In genomic region chrX:86133761-86134160, GRCh38 we compare ENCODE assay signal across 9 cellular contexts. TPM values are rescaled to one million over a fixed set of nuclear protein-coding genes. Genes with fewer than 3 reads are reported as not detected.
DNase-seq lines count a peak whose midpoint lies in the region; ATAC-seq, FAIRE-seq and TF ChIP-seq lines count a peak whose summit lies in the region.
"Had no signal": no experiment of that assay in that cellular context is flagged by ENCODE, and none has a peak within 500 bp of the region (broad histone marks: within the 10 kb centered on the region; RNA-seq: fewer than 3 reads in every experiment).

No MANE protein-coding gene starts in this region.

- H3K79me2 ChIP-seq in GM23248 (ENCODE audit: insufficient read depth): no peaks in the 10 kb centered on the region

- no peak overlapping the region for H3K4me2 ChIP-seq in GM23248 (ENCODE audit: unreplicated experiment)

- in situ Hi-C loops in GM23248 (cut with MboI): no loop called here

- no peaks in the 10 kb centered on the region for H3F3A ChIP-seq in GM23248 (ENCODE audit: insufficient read depth)

- H3K4me3 Mint-ChIP-seq in activated T-cell treated with anti-CD3 and anti-CD28 coated beads, Interleukin-2, amount 50 U/mL, for 24 hours: no peak overlapping the region
- H3K4me3 Mint-ChIP-seq: WTC11 had no signal

- intact Hi-C loops in kidney (cut with DNase I): no loop called here

- peak; percentile 99 for FAIRE-seq in kidney (lab: Jason Lieb, UNC)
- FAIRE-seq in GM12891 (lab: Jason Lieb, UNC): no peak

- no peaks in the 10 kb centered on the region for H3K9me2 ChIP-seq in GM23248 (ENCODE audit: insufficient read depth)

- no peaks in the 10 kb centered on the region for H3K4me1 ChIP-seq in GM23248 (ENCODE audit: insufficient read depth)
- H3K4me1 ChIP-seq in kidney (ENCODE audit: control insufficient read depth in 1 of 2, insufficient read depth in 1 of 2, low read depth in 1 of 2, low read length in 2 of 2): no peaks in the 10 kb centered on the region

- no peaks in the 10 kb centered on the region for H3K36me3 Mint-ChIP-seq in activated T-cell treated with anti-CD3 and anti-CD28 coated beads, Interleukin-2, amount 50 U/mL, for 24 hours (ENCODE audit: low read depth)
- H3K36me3 Mint-ChIP-seq: WTC11 had no signal

- H3K27me3 Mint-ChIP-seq in activated T-cell treated with anti-CD3 and anti-CD28 coated beads, Interleukin-2, amount 50 U/mL, for 24 hours: peaks cover 41% of the 10 kb centered on the region

- DNase-seq in GM23248 (peak; percentile 45), SW480 (ENCODE audit: low spot score) (peak; percentile 11), kidney (no peak), GM12891 (ENCODE audit: insufficient read length, low spot score) (no peak), hepatic stellate cell (ENCODE audit: low spot score) (no peak)
- DNase-seq in activated T-cell treated with anti-CD3 and anti-CD28 coated beads, Interleukin-2, amount 50 U/mL, for 24 hours: no peak

- no peak overlapping the region for H3K4me3 ChIP-seq in GM23248
- no peak overlapping the region for H3K4me3 ChIP-seq in kidney (ENCODE audit: low read length in 2 of 2)

- no peaks in the 10 kb centered on the region for H4K20me1 ChIP-seq in GM23248 (ENCODE audit: insufficient read depth)

- H3K27ac ChIP-seq in C4-2B: no peak overlapping the region
- H3K27ac ChIP-seq in GM23248: no peak overlapping the region
- no peak overlapping the region for H3K27ac ChIP-seq in kidney (ENCODE audit: low read depth in 2 of 2, low read length in 2 of 2)

- TF ChIP-seq CTCF in C4-2B (conservative IDR thresholded peaks at IDR 0.05) (peak; percentile 59), kidney (IDR thresholded peaks at IDR 0.05; ENCODE audit: borderline replicate concordance, extremely low read depth, insufficient read depth) (peak; percentile 11)

- no peak overlapping the region for H3K27ac Mint-ChIP-seq in activated T-cell treated with anti-CD3 and anti-CD28 coated beads, Interleukin-2, amount 50 U/mL, for 24 hours
- H3K27ac Mint-ChIP-seq: WTC11 had no signal

- H3K27me3 ChIP-seq in GM23248 (replicated peaks; ENCODE audit: insufficient read depth): no peaks in the 10 kb centered on the region

- WGBS in GM23248 (ENCODE audit: low coverage in 1 of 2, low lambda C conversion rate in 2 of 2, missing lambda C conversion rate in 2 of 2), 2 experiments: 0 to 1% methylated on average over 3 of the region's 3 CpGs

- H3K9me3 ChIP-seq in GM23248 (ENCODE audit: low read depth) (no peaks in the 10 kb centered on the region), kidney (ENCODE audit: control insufficient read depth in 1 of 2, low read length in 2 of 2) (no peaks in the 10 kb centered on the region)

- no peak for ATAC-seq in GM18498 (IDR thresholded peaks at IDR 0.05; ENCODE audit: unreplicated experiment)
- ATAC-seq: WTC11 had no signal

- H3K9ac ChIP-seq in GM23248 (no peak overlapping the region), kidney (ENCODE audit: low read length in 2 of 2) (no peak overlapping the region)

- H2AFZ ChIP-seq in GM23248: no peak overlapping the region

- H3K4me1 Mint-ChIP-seq in activated T-cell treated with anti-CD3 and anti-CD28 coated beads, Interleukin-2, amount 50 U/mL, for 24 hours (ENCODE audit: low read depth): peaks cover 1% of the 10 kb centered on the region

- no peaks in the 10 kb centered on the region for H3K9me3 Mint-ChIP-seq in activated T-cell treated with anti-CD3 and anti-CD28 coated beads, Interleukin-2, amount 50 U/mL, for 24 hours
- H3K9me3 Mint-ChIP-seq: WTC11 had no signal

- no peak for TF ChIP-seq POLR2A in GM12891 (IDR thresholded peaks at IDR 0.05; ENCODE audit: low read depth, low read length)

- H3K36me3 ChIP-seq in GM23248 (ENCODE audit: low read depth) (no peaks in the 10 kb centered on the region), kidney (ENCODE audit: control insufficient read depth in 1 of 2, insufficient read depth in 2 of 2, low read length in 2 of 2) (no peaks in the 10 kb centered on the region)

TF ChIP-seq in GM12891, 5 proteins besides CTCF, POLR2A, EP300 and RAD21:
- no peak for TF ChIP-seq POU2F2 (IDR thresholded peaks at IDR 0.05; ENCODE audit: low read depth, low read length)
- TF ChIP-seq PAX5 (IDR thresholded peaks at IDR 0.05; ENCODE audit: insufficient read depth, low read length, severe bottlenecking): no peak
TF ChIP-seq in GM12891: peak in this region for 0.

RNA-seq across cellular contexts. Expression of gene DACH2, which starts 14.5 kb away (rescaled TPM):
- total RNA-seq in GM23248 (2014; rRNA removed; shearing (Covaris generic)): not detected in 2 replicates
- polyA plus RNA-seq in GM23248 (2016; fragmentation: Nextera tagmentation; extraction: Ambion mirVana) (not detected in 2 replicates), kidney (ENCODE audit: insufficient read depth, low read depth, low replicate concordance) (1.1 TPM)
- 0.47 TPM for total RNA-seq in kidney
- not detected for polyA plus RNA-seq in GM12891 (2012; ENCODE audit: low read depth, missing spikeins)

Comparison
In these comparisons a context has a peak if more than half of its experiments do, and no peak if none do; other contexts are left out.
1. DNase-seq: peak in GM23248 (single experiment) and SW480 (single experiment); none in kidney (single experiment), activated T-cell treated with anti-CD3 and anti-CD28 coated beads, Interleukin-2, amount 50 U/mL, for 24 hours (single experiment), GM12891 (single experiment) and hepatic stellate cell (single experiment).